ENCODE assay signal across 8 cellular contexts in the genomic region with DNA sequence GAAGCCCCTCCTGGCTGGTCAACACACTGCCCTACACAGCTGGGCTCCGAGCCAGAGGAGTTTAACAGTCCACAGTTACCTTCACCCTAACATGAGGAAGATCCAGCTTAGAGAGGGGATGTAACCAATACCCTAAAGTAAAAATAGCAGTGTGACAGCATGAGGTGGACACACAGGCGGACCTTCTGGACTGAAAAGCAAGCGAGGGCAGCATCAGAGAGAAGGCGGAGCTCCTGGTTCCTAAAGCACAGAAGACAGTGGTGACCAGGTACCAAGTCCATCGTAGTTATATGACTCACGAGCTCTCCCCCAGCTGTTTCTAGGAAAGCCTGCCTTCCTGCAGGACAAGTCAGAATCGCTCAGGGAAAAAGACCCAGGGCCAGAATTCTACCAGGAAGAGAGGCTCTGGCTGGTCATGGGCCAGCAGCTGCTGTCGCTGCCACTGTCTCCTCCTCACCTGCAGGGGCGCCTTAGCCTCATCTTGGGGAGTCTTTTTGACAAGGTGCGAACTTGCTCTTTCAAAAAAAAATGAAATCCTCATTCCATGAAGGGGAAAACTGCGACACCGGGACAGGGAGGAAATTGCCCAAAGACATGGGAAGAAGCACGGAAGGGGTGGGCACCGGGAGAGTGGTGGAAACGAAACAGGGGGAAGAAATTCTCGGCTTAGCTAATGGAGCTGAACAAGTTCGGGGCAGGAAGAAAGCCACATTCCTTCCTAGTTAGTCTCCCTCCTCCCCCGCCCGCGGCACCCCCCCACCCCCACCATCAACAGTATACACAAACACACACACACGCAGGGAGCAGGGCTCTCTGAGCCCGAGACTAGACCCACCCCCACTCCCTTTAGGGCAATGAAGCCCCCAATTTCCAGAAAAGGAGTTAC. TPM values are rescaled to one million over a fixed set of nuclear protein-coding genes. Genes with fewer than 3 reads are reported as not detected.
DNase-seq lines count a peak whose midpoint lies in the region; ATAC-seq and TF ChIP-seq lines count a peak whose summit lies in the region.

No MANE protein-coding gene starts in this region.

- H3K27me3 Mint-ChIP-seq in activated naive CD8-positive, alpha-beta T cell, result no peaks in the 10 kb centered on the region

- peak; percentile 15 to 71 (median 58) for TF ChIP-seq CTCF in heart right ventricle (IDR thresholded peaks at IDR 0.05)
- TF ChIP-seq CTCF in psoas muscle (IDR thresholded peaks at IDR 0.05), result peak; percentile 46

- peak overlapping the region; percentile 16 to 100 (median 95) for H3K27ac ChIP-seq in heart right ventricle
- peak overlapping the region; percentile 98 for H3K27ac ChIP-seq in psoas muscle

- H3K36me3 ChIP-seq in heart right ventricle (peaks cover 0 to 2% (median 0%) of the 10 kb centered on the region in 9 donors), psoas muscle (ENCODE audit: insufficient read depth in 1 of 2, low read depth in 1 of 2) (no peaks in the 10 kb centered on the region)

- WGBS in heart right ventricle, 2 donors, result 8 to 10% methylated on average over 22 of the region's 22 CpGs
- 3 to 8% (median 3%) methylated on average over 21 to 22 of the region's 22 CpGs for WGBS in psoas muscle, 3 donors

- no peaks in the 10 kb centered on the region for H3K36me3 Mint-ChIP-seq in activated naive CD8-positive, alpha-beta T cell

- intact Hi-C loops in heart right ventricle (cut with DNase I), result loop anchor here in 8 of 10 donors (5.0 to 10.0 kb wide), 5 partner anchors 37 to 58 kb away; partner anchors contain the start of gene KXD1 (in 3 of the 8)
- intact Hi-C loops in psoas muscle (cut with DNase I), result loop anchor here (2.0 to 5.0 kb wide), 4 partner anchors 37 to 52 kb away; partner anchors contain the start of genes KXD1 (in 2 of the 2) and UBA52 (in 1 of the 2)

- no peaks in the 10 kb centered on the region for H3K9me3 Mint-ChIP-seq in activated naive CD8-positive, alpha-beta T cell (ENCODE audit: low read depth)

- ATAC-seq in heart right ventricle, result no peak
- ATAC-seq in psoas muscle, result peak; percentile 62 to 70 (median 68)
- ATAC-seq in GM21367 (IDR thresholded peaks at IDR 0.05; ENCODE audit: unreplicated experiment), result no peak

- peaks cover 23% of the 10 kb centered on the region for H3K4me1 Mint-ChIP-seq in activated naive CD8-positive, alpha-beta T cell (ENCODE audit: low read depth)

- peak overlapping the region; percentile 67 to 100 (median 98) for H3K4me3 ChIP-seq in heart right ventricle
- H3K4me3 ChIP-seq in psoas muscle, result peak overlapping the region; percentile 100

- peak overlapping the region; percentile 99 for H3K4me3 Mint-ChIP-seq in activated naive CD8-positive, alpha-beta T cell

- no peaks in the 10 kb centered on the region for H3K9me3 ChIP-seq in heart right ventricle
- H3K9me3 ChIP-seq in psoas muscle, result no peaks in the 10 kb centered on the region

- H3K27me3 ChIP-seq in heart right ventricle, result no peaks in the 10 kb centered on the region
- no peaks in the 10 kb centered on the region for H3K27me3 ChIP-seq in psoas muscle (ENCODE audit: insufficient read depth in 3 of 3, low read length in 2 of 3)

- H3K4me1 ChIP-seq in heart right ventricle, result peaks cover 1 to 54% (median 40%) of the 10 kb centered on the region in 9 donors
- peaks cover 48% of the 10 kb centered on the region for H3K4me1 ChIP-seq in psoas muscle

- peak; percentile 49 for DNase-seq in DMS114 treated with DMSO at 0.1 percent for 48 hours (lab: John Stamatoyannopoulos, UW; ENCODE audit: unreplicated experiment)
- peak; percentile 68 for DNase-seq in HS-5 (ENCODE audit: low read depth)
- peak; percentile 78 for DNase-seq in RPMI8226
- DNase-seq in heart right ventricle, result peak; percentile 51 to 53
- DNase-seq in psoas muscle, result peak; percentile 74 to 86
- DNase-seq in OCI-M2 (lab: John Stamatoyannopoulos, UW; ENCODE audit: unreplicated experiment), result no peak

- peak overlapping the region; percentile 95 for H3K27ac Mint-ChIP-seq in activated naive CD8-positive, alpha-beta T cell

RNA-seq across cellular contexts. Expression of gene ELL, which starts 1.7 kb away (rescaled TPM):
- total RNA-seq in heart right ventricle, result 10 to 100 TPM in 2 of 10 donors, 1 to 10 TPM in 8; 5.7 to 13.1 (median 7.5) TPM
- 1 to 10 TPM; 4.0 to 6.7 TPM for polyA plus RNA-seq in heart right ventricle
- total RNA-seq in psoas muscle, result 10 to 100 TPM; 17.5 to 40.2 (median 24.9) TPM
- 10 to 100 TPM in 1 of 3 donors, 1 to 10 TPM in 2; 7.5 to 12.3 (median 9.2) TPM for polyA plus RNA-seq in psoas muscle

RNA-seq across cellular contexts. Expression of gene FKBP8, which starts 23.2 kb away (rescaled TPM):
- total RNA-seq in heart right ventricle (100 to 1,000 TPM; 132 to 196 (median 151) TPM), psoas muscle (100 to 1,000 TPM in 2 of 4 donors, 10 to 100 TPM in 2; 94.4 to 137 (median 113) TPM)
- polyA plus RNA-seq in heart right ventricle (100 to 1,000 TPM; 153 to 308 TPM), psoas muscle (100 to 1,000 TPM in 2 of 3 donors, 10 to 100 TPM in 1; 92.8 to 143 (median 138) TPM)

RNA-seq across cellular contexts. Expression of gene KXD1, which starts 37.5 kb away (rescaled TPM):
- 10 to 100 TPM; 35.6 to 63.9 (median 45.6) TPM for total RNA-seq in heart right ventricle
- 10 to 100 TPM; 41.2 to 88.6 TPM for polyA plus RNA-seq in heart right ventricle
- 10 to 100 TPM; 38.9 to 76.5 (median 50.8) TPM for total RNA-seq in psoas muscle
- 100 to 1,000 TPM in 2 of 3 donors, 10 to 100 TPM in 1; 84.6 to 144 (median 122) TPM for polyA plus RNA-seq in psoas muscle

RNA-seq across cellular contexts. Expression of gene UBA52, which starts 51.5 kb away (rescaled TPM):
- total RNA-seq in heart right ventricle (100 to 1,000 TPM; 634 to 883 (median 716) TPM), psoas muscle (1,000 to 10,000 TPM in 2 of 4 donors, 100 to 1,000 TPM in 2; 979 to 1,082 (median 1,028) TPM)
- polyA plus RNA-seq in heart right ventricle (1,000 to 10,000 TPM; 1,270 to 1,276 TPM), psoas muscle (1,000 to 10,000 TPM in 2 of 3 donors, 100 to 1,000 TPM in 1; 877 to 1,553 (median 1,005) TPM)

Comparison
In these comparisons a context has a peak if more than half of its experiments do, and no peak if none do; other contexts are left out.
1. ATAC-seq: peak in psoas muscle (4 of 4); none in heart right ventricle (0 of 8) and GM21367 (single experiment).